8 cellular contexts compared by ENCODE assay signal in genomic region chrX:71095555-71095970, GRCh38. TPM values are rescaled to one million over a fixed set of nuclear protein-coding genes. Genes with fewer than 3 reads are reported as not detected.
DNase-seq lines count a peak whose midpoint lies in the region; ATAC-seq and TF ChIP-seq lines count a peak whose summit lies in the region.

A gene with protein sequence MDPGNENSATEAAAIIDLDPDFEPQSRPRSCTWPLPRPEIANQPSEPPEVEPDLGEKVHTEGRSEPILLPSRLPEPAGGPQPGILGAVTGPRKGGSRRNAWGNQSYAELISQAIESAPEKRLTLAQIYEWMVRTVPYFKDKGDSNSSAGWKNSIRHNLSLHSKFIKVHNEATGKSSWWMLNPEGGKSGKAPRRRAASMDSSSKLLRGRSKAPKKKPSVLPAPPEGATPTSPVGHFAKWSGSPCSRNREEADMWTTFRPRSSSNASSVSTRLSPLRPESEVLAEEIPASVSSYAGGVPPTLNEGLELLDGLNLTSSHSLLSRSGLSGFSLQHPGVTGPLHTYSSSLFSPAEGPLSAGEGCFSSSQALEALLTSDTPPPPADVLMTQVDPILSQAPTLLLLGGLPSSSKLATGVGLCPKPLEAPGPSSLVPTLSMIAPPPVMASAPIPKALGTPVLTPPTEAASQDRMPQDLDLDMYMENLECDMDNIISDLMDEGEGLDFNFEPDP (plus strand): TSS chrX:71095851. CDS start chrX:71096529, 678 bp downstream.

- H3K27ac ChIP-seq in cingulate gyrus (ENCODE audit: low read depth, low read length) = peak within 1 kb of the TSS; percentile 77

- TF ChIP-seq POLR2A in GM19193 (IDR thresholded peaks at IDR 0.05; ENCODE audit: extremely low read depth, insufficient read depth, insufficient read length) = peak; percentile 45

- DNase-seq in AG20443 (ENCODE audit: low spot score) (peak; percentile 94), NCI-H524 (lab: John Stamatoyannopoulos, UW) (peak; percentile 86 to 92), left lobe of liver (ENCODE audit: low spot score) (peak; percentile 91)
- peak; percentile 84 to 85 for DNase-seq in activated CD4-positive, alpha-beta T cell treated with anti-CD3 and anti-CD28 coated beads for 4 hours
- peak; percentile 85 for DNase-seq in stimulated activated CD4-positive, alpha-beta T cell treated with anti-CD3 and anti-CD28 coated beads, Interleukin-2, amount 100 ng/mL, for 24 hours

- ATAC-seq in HG03442 (IDR thresholded peaks at IDR 0.05; ENCODE audit: unreplicated experiment) (peak; percentile 91), left lobe of liver (peak; percentile 97)

RNA-seq across cellular contexts. Expression of the gene that starts here (rescaled TPM):
- total RNA-seq in left lobe of liver = 13.2 TPM

Comparison
In these comparisons a context has a peak if more than half of its experiments do, and no peak if none do; other contexts are left out.
1. Peak in every context shown above with its lines: DNase-seq, ATAC-seq and H3K27ac ChIP-seq.